ENCODE assay signal across 1 cellular context in the genomic region with DNA sequence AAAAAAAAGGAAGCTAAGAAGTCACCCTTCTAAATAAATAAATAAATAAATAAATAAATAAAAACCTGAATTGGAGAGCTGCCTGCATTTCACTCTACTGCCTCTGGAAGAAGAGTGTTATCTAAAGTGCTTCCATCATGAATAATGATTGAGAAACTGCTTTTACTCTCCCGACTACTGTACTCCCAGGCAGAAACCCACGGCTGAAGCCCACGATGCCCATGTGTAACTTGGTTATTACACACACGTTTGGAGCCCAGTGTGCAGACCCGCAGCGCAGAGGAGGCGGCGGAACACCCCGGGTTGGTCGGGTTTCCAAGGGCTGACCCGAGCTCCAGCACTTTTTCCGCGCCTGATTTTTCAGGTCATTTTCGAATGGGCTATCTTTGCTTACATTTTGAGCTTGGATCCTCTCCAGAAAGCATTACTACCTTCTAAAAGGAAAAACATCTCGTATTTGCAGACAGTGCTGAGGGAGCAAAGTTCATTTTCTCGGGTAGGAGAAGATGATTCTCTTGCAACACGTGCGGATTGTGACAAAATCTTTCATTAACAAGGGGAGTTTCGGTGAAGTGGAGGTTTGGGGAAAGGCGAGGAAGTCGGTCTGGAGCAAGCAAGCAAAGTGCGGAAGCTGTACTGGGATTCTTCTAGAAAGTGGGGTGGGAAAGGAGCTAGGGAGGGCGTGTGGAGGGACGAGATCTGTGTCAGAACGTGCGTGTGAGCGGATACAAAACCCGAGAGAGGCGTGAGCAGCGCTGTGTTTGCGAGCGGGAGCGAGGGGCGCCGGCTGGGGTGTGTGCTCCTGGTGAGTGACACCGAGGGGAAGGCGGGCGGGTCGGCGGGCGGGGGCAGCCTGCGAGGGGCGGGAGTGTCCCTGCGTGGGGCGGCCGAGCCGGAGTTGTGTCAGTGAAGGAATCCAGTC.
TF ChIP-seq lines count a peak whose summit lies in the region.

A gene with protein sequence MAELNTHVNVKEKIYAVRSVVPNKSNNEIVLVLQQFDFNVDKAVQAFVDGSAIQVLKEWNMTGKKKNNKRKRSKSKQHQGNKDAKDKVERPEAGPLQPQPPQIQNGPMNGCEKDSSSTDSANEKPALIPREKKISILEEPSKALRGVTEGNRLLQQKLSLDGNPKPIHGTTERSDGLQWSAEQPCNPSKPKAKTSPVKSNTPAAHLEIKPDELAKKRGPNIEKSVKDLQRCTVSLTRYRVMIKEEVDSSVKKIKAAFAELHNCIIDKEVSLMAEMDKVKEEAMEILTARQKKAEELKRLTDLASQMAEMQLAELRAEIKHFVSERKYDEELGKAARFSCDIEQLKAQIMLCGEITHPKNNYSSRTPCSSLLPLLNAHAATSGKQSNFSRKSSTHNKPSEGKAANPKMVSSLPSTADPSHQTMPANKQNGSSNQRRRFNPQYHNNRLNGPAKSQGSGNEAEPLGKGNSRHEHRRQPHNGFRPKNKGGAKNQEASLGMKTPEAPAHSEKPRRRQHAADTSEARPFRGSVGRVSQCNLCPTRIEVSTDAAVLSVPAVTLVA (plus strand): TSS at position 897 of the 922 bp plus-strand sequence. CDS start 82,552 bp downstream, outside the sequence.

TF ChIP-seq in HepG2, 621 proteins besides CTCF, POLR2A, EP300 and RAD21 (continued from another document):
- TF ChIP-seq, protein P1, sequence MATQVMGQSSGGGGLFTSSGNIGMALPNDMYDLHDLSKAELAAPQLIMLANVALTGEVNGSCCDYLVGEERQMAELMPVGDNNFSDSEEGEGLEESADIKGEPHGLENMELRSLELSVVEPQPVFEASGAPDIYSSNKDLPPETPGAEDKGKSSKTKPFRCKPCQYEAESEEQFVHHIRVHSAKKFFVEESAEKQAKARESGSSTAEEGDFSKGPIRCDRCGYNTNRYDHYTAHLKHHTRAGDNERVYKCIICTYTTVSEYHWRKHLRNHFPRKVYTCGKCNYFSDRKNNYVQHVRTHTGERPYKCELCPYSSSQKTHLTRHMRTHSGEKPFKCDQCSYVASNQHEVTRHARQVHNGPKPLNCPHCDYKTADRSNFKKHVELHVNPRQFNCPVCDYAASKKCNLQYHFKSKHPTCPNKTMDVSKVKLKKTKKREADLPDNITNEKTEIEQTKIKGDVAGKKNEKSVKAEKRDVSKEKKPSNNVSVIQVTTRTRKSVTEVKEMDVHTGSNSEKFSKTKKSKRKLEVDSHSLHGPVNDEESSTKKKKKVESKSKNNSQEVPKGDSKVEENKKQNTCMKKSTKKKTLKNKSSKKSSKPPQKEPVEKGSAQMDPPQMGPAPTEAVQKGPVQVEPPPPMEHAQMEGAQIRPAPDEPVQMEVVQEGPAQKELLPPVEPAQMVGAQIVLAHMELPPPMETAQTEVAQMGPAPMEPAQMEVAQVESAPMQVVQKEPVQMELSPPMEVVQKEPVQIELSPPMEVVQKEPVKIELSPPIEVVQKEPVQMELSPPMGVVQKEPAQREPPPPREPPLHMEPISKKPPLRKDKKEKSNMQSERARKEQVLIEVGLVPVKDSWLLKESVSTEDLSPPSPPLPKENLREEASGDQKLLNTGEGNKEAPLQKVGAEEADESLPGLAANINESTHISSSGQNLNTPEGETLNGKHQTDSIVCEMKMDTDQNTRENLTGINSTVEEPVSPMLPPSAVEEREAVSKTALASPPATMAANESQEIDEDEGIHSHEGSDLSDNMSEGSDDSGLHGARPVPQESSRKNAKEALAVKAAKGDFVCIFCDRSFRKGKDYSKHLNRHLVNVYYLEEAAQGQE (IDR thresholded peaks at IDR 0.05; ENCODE audit: borderline replicate concordance in 1 of 2, low read depth in 1 of 2, low read length in 2 of 2) = peak in 1 of 2 experiments; percentile 31; a peak in 1 of 4 replicates
- TF ChIP-seq ZNF10 (CRISPR knock-in tag; IDR thresholded peaks at IDR 0.05; ENCODE audit: borderline replicate concordance, low read depth) (no peak), BORCS8-MEF2B (CRISPR knock-in tag; IDR thresholded peaks at IDR 0.05) (peak; percentile 88; the same call in 1 of the 2 replicates), ZBTB8A (CRISPR knock-in tag; IDR thresholded peaks at IDR 0.05; ENCODE audit: borderline replicate concordance, low read depth) (no peak), RNF2 (conservative IDR thresholded peaks at IDR 0.05; ENCODE audit: low read depth) (0 out of 2 replicates have a peak, but pooled peaks have one; percentile 22), NPAS2 (CRISPR knock-in tag; IDR thresholded peaks at IDR 0.05; ENCODE audit: borderline replicate concordance) (no peak), ZNF263 (CRISPR knock-in tag; IDR thresholded peaks at IDR 0.05) (no peak), ZNF563 (CRISPR knock-in tag; IDR thresholded peaks at IDR 0.05) (no peak), XRCC5 (optimal IDR thresholded peaks at IDR 0.05; ENCODE audit: low read length) (peak; percentile 2), ZSCAN22 (CRISPR knock-in tag; IDR thresholded peaks at IDR 0.05) (no peak), JARID2 (CRISPR knock-in tag; IDR thresholded peaks at IDR 0.05; ENCODE audit: insufficient replicate concordance) (no peak), STAT5B (CRISPR knock-in tag; IDR thresholded peaks at IDR 0.05) (no peak), PAF1 (CRISPR knock-in tag; IDR thresholded peaks at IDR 0.05) (no peak), IKZF4 (CRISPR knock-in tag; IDR thresholded peaks at IDR 0.05; ENCODE audit: borderline replicate concordance, low read depth, not compliant biosample characterization) (no peak), WIZ (CRISPR knock-in tag; IDR thresholded peaks at IDR 0.05) (0 out of 2 replicates have a peak, but pooled peaks have one; percentile 38), HNRNPK (IDR thresholded peaks at IDR 0.05; ENCODE audit: low read depth, low read length, poor library complexity, severe bottlenecking) (peak; percentile 73), ZNF136 (CRISPR knock-in tag; IDR thresholded peaks at IDR 0.05; ENCODE audit: low read depth) (peak; percentile 64; the same call in 1 of the 2 replicates), THAP11 (CRISPR knock-in tag; IDR thresholded peaks at IDR 0.05) (peak; percentile 80), GZF1 (CRISPR knock-in tag; IDR thresholded peaks at IDR 0.05) (no peak; the same call in 1 of the 2 replicates), KLF9 (CRISPR knock-in tag; IDR thresholded peaks at IDR 0.05; ENCODE audit: low read depth) (peak; percentile 81; the same call in 1 of the 2 replicates), ZFP82 (CRISPR knock-in tag; IDR thresholded peaks at IDR 0.05; ENCODE audit: borderline replicate concordance) (no peak), ZNF296 (CRISPR knock-in tag; conservative IDR thresholded peaks at IDR 0.05) (peak; percentile 87), CHD4 (IDR thresholded peaks at IDR 0.05; ENCODE audit: borderline replicate concordance, low read length) (no peak; the same call in 1 of the 2 replicates), ZNF20 (CRISPR knock-in tag; IDR thresholded peaks at IDR 0.05) (no peak), ZNF775 (CRISPR knock-in tag; IDR thresholded peaks at IDR 0.05; ENCODE audit: borderline replicate concordance) (no peak)
- TF ChIP-seq, protein P2, sequence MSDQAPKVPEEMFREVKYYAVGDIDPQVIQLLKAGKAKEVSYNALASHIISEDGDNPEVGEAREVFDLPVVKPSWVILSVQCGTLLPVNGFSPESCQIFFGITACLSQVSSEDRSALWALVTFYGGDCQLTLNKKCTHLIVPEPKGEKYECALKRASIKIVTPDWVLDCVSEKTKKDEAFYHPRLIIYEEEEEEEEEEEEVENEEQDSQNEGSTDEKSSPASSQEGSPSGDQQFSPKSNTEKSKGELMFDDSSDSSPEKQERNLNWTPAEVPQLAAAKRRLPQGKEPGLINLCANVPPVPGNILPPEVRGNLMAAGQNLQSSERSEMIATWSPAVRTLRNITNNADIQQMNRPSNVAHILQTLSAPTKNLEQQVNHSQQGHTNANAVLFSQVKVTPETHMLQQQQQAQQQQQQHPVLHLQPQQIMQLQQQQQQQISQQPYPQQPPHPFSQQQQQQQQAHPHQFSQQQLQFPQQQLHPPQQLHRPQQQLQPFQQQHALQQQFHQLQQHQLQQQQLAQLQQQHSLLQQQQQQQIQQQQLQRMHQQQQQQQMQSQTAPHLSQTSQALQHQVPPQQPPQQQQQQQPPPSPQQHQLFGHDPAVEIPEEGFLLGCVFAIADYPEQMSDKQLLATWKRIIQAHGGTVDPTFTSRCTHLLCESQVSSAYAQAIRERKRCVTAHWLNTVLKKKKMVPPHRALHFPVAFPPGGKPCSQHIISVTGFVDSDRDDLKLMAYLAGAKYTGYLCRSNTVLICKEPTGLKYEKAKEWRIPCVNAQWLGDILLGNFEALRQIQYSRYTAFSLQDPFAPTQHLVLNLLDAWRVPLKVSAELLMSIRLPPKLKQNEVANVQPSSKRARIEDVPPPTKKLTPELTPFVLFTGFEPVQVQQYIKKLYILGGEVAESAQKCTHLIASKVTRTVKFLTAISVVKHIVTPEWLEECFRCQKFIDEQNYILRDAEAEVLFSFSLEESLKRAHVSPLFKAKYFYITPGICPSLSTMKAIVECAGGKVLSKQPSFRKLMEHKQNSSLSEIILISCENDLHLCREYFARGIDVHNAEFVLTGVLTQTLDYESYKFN (CRISPR knock-in tag; conservative IDR thresholded peaks at IDR 0.05) = peak; percentile 84
- TF ChIP-seq, protein P3, sequence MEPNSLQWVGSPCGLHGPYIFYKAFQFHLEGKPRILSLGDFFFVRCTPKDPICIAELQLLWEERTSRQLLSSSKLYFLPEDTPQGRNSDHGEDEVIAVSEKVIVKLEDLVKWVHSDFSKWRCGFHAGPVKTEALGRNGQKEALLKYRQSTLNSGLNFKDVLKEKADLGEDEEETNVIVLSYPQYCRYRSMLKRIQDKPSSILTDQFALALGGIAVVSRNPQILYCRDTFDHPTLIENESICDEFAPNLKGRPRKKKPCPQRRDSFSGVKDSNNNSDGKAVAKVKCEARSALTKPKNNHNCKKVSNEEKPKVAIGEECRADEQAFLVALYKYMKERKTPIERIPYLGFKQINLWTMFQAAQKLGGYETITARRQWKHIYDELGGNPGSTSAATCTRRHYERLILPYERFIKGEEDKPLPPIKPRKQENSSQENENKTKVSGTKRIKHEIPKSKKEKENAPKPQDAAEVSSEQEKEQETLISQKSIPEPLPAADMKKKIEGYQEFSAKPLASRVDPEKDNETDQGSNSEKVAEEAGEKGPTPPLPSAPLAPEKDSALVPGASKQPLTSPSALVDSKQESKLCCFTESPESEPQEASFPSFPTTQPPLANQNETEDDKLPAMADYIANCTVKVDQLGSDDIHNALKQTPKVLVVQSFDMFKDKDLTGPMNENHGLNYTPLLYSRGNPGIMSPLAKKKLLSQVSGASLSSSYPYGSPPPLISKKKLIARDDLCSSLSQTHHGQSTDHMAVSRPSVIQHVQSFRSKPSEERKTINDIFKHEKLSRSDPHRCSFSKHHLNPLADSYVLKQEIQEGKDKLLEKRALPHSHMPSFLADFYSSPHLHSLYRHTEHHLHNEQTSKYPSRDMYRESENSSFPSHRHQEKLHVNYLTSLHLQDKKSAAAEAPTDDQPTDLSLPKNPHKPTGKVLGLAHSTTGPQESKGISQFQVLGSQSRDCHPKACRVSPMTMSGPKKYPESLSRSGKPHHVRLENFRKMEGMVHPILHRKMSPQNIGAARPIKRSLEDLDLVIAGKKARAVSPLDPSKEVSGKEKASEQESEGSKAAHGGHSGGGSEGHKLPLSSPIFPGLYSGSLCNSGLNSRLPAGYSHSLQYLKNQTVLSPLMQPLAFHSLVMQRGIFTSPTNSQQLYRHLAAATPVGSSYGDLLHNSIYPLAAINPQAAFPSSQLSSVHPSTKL (CRISPR knock-in tag; IDR thresholded peaks at IDR 0.05) = peak; percentile 89
- TF ChIP-seq, protein P4, sequence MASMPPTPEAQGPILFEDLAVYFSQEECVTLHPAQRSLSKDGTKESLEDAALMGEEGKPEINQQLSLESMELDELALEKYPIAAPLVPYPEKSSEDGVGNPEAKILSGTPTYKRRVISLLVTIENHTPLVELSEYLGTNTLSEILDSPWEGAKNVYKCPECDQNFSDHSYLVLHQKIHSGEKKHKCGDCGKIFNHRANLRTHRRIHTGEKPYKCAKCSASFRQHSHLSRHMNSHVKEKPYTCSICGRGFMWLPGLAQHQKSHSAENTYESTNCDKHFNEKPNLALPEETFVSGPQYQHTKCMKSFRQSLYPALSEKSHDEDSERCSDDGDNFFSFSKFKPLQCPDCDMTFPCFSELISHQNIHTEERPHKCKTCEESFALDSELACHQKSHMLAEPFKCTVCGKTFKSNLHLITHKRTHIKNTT (CRISPR knock-in tag; IDR thresholded peaks at IDR 0.05) = no peak
